In genomic region chr11:81278986-81279385, GRCh38 we compare ENCODE assay signal across 25 cellular contexts.
DNase-seq lines count a peak whose midpoint lies in the region; ATAC-seq and TF ChIP-seq lines count a peak whose summit lies in the region.
"Had no signal": no experiment of that assay in that cellular context is flagged by ENCODE, and none has a peak within 500 bp of the region (broad histone marks: within the 10 kb centered on the region; RNA-seq: fewer than 3 reads in every experiment).

No MANE protein-coding gene starts in this region.

- H3K27ac Mint-ChIP-seq in neural crest cell (ENCODE audit: unreplicated experiment) = no peak overlapping the region
- H3K27ac Mint-ChIP-seq: GM23338, H9 had no signal

- H3K4me1 Mint-ChIP-seq in neural crest cell = peaks cover 22% of the 10 kb centered on the region
- H3K4me1 Mint-ChIP-seq: GM23338 had no signal

- H3K27me3 Mint-ChIP-seq in neural crest cell (ENCODE audit: low read depth) = no peaks in the 10 kb centered on the region

- TF ChIP-seq CTCF in WERI-Rb-1 (IDR thresholded peaks at IDR 0.05; ENCODE audit: low read depth, low read length) (no peak), neural crest cell (conservative IDR thresholded peaks at IDR 0.05) (no peak)

- H3K9me3 ChIP-seq in WERI-Rb-1 (ENCODE audit: severe bottlenecking) = peaks cover 6% of the 10 kb centered on the region
- H3K9me3 ChIP-seq: Peyer's patch, SK-N-SH had no signal

- no peak for ATAC-seq in left ventricle myocardium superior
- ATAC-seq: GM23338, K562 had no signal

- H3K27me3 ChIP-seq in WERI-Rb-1 (ENCODE audit: insufficient read depth, low read depth, severe bottlenecking) = no peaks in the 10 kb centered on the region
- H3K27me3 ChIP-seq: Peyer's patch had no signal

- peaks cover 5% of the 10 kb centered on the region for H3K9me3 Mint-ChIP-seq in neural crest cell

- H3K4me3 ChIP-seq in WERI-Rb-1 (ENCODE audit: low read depth, low read length) = no peak overlapping the region
- H3K4me3 ChIP-seq: GM23338, K562, Peyer's patch had no signal

- no peaks in the 10 kb centered on the region for H3K36me3 Mint-ChIP-seq in neural crest cell (ENCODE audit: low read depth)

- no peaks in the 10 kb centered on the region for H3K36me3 ChIP-seq in WERI-Rb-1
- H3K36me3 ChIP-seq: Peyer's patch had no signal

- peak overlapping the region; percentile 6 for H3K4me3 Mint-ChIP-seq in neural crest cell
- H3K4me3 Mint-ChIP-seq: GM23338, H9 had no signal

- intact Hi-C loops in left ventricle myocardium superior (cut with micrococcal nuclease) = no loop called here

- H3K27ac ChIP-seq in WERI-Rb-1 = peak overlapping the region; percentile 75
- H3K27ac ChIP-seq: Peyer's patch had no signal

- DNase-seq in Ammon's horn (ENCODE audit: low spot score) (peak; percentile 14), NCI-H69 (lab: John Stamatoyannopoulos, UW) (peak; percentile 9), WERI-Rb-1 (peak; percentile 74), neural crest cell (ENCODE audit: low read depth, low spot score) (no peak), NCI-H2081 (lab: John Stamatoyannopoulos, UW) (no peak), epidermal melanocyte (ENCODE audit: insufficient read length, low spot score) (no peak), NCI-H774 (lab: John Stamatoyannopoulos, UW) (no peak), left ventricle myocardium superior (no peak)
- DNase-seq: 8988T, ACHN, Calu3, H9, Kasumi-1, NCI-H1105, NCI-H1436 treated with DMSO at 0.1 percent for 48 hours, NCI-H1930, NCI-H2171, NCI-H226, NCI-H510A, Peyer's patch, SIG-M5, SK-N-SH, SW 1271 had no signal

Comparison
In these comparisons a context has a peak if more than half of its experiments do, and no peak if none do; other contexts are left out.
1. DNase-seq: peak in Ammon's horn (single experiment), NCI-H69 (single experiment) and WERI-Rb-1 (single experiment); none in neural crest cell (single experiment), NCI-H2081 (0 of 2), epidermal melanocyte (single experiment), NCI-H774 (single experiment) and left ventricle myocardium superior (single experiment).